Comparison of ENCODE assay signal across 1 cellular context in the genomic region with DNA sequence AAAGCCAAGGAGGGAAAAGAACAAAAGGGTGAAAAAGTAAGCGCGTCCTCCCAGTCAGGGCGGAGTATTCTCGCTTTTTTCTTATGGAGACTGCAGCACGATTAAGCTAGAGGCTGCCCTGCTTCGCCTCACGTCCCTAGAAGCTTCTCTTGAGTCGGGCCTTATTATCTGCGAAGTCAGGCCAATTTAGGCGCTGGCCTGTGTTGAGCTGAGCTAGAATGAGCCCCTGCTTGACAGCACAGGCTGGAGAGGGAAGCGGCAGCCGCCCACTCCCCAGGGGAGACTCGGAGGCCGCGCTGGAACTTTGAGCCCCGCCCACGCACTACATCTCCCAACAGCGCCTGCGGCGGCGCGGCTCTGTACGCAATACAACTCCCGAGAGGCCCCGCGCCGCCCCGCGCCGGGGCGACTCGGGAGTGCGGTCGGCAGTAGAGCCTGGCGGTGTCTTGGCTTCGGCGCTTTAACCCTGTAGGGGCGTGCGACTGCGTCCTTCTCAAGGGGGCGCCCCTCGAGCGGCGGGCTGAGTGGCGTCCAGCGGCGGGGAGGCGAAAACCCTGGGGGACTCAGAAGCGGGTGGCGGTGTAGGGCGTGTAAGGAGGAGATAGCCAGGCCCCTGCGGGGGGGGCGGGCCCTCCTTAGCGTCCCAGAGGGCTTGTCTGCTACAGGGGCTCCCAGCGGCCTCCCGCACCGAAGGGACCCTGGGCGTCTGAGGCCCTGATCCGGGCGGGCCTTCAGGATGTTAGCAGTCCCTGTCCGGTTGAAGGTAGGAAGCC.
TF ChIP-seq lines count a peak whose summit lies in the region.

No MANE protein-coding gene starts in this region.

TF ChIP-seq in HepG2, 621 proteins besides CTCF, POLR2A, EP300 and RAD21 (continues in another document):
- peak; percentile 69; the same call in 1 of the 2 replicates for TF ChIP-seq KLF11 (CRISPR knock-in tag; IDR thresholded peaks at IDR 0.05)
- TF ChIP-seq NONO (IDR thresholded peaks at IDR 0.05), result no peak
- TF ChIP-seq NONO (CRISPR knock-in tag; conservative IDR thresholded peaks at IDR 0.05), result peak; percentile 83
- TF ChIP-seq ZNF3 (CRISPR knock-in tag; IDR thresholded peaks at IDR 0.05), result no peak
- no peak; the same call in 1 of the 2 replicates for TF ChIP-seq ZNF776 (CRISPR knock-in tag; IDR thresholded peaks at IDR 0.05)
- 0 out of 2 replicates have a peak, but pooled peaks have one; percentile 77 for TF ChIP-seq ZNF737 (CRISPR knock-in tag; IDR thresholded peaks at IDR 0.05; ENCODE audit: borderline replicate concordance)
- TF ChIP-seq, protein P1, sequence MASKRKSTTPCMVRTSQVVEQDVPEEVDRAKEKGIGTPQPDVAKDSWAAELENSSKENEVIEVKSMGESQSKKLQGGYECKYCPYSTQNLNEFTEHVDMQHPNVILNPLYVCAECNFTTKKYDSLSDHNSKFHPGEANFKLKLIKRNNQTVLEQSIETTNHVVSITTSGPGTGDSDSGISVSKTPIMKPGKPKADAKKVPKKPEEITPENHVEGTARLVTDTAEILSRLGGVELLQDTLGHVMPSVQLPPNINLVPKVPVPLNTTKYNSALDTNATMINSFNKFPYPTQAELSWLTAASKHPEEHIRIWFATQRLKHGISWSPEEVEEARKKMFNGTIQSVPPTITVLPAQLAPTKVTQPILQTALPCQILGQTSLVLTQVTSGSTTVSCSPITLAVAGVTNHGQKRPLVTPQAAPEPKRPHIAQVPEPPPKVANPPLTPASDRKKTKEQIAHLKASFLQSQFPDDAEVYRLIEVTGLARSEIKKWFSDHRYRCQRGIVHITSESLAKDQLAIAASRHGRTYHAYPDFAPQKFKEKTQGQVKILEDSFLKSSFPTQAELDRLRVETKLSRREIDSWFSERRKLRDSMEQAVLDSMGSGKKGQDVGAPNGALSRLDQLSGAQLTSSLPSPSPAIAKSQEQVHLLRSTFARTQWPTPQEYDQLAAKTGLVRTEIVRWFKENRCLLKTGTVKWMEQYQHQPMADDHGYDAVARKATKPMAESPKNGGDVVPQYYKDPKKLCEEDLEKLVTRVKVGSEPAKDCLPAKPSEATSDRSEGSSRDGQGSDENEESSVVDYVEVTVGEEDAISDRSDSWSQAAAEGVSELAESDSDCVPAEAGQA (IDR thresholded peaks at IDR 0.05; ENCODE audit: low read depth), result peak; percentile 22; the same call in 1 of the 2 replicates
- TF ChIP-seq, protein P1 (CRISPR knock-in tag; IDR thresholded peaks at IDR 0.05; ENCODE audit: borderline replicate concordance), result no peak; the same call in 1 of the 2 replicates
- 0 out of 2 replicates have a peak, but pooled peaks have one; percentile 36 for TF ChIP-seq ZNF891 (CRISPR knock-in tag; IDR thresholded peaks at IDR 0.05)
- TF ChIP-seq, protein P2, sequence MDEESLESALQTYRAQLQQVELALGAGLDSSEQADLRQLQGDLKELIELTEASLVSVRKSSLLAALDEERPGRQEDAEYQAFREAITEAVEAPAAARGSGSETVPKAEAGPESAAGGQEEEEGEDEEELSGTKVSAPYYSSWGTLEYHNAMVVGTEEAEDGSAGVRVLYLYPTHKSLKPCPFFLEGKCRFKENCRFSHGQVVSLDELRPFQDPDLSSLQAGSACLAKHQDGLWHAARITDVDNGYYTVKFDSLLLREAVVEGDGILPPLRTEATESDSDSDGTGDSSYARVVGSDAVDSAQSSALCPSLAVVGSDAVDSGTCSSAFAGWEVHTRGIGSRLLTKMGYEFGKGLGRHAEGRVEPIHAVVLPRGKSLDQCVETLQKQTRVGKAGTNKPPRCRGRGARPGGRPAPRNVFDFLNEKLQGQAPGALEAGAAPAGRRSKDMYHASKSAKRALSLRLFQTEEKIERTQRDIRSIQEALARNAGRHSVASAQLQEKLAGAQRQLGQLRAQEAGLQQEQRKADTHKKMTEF (CRISPR knock-in tag; IDR thresholded peaks at IDR 0.05), result peak; percentile 75
- TF ChIP-seq ZNF543 (CRISPR knock-in tag; IDR thresholded peaks at IDR 0.05), result peak; percentile 62
- TF ChIP-seq, protein P3, sequence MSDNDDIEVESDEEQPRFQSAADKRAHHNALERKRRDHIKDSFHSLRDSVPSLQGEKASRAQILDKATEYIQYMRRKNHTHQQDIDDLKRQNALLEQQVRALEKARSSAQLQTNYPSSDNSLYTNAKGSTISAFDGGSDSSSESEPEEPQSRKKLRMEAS (IDR thresholded peaks at IDR 0.05), result peak; percentile 44; the same call in 1 of the 2 replicates
- TF ChIP-seq ZNF557 (CRISPR knock-in tag; IDR thresholded peaks at IDR 0.05), result 0 out of 2 replicates have a peak, but pooled peaks have one; percentile 17
- no peak for TF ChIP-seq SMARCE1 (IDR thresholded peaks at IDR 0.05; ENCODE audit: borderline replicate concordance)
- TF ChIP-seq TOE1 (CRISPR knock-in tag; IDR thresholded peaks at IDR 0.05), result 0 out of 2 replicates have a peak, but pooled peaks have one; percentile 24
- TF ChIP-seq LCORL (IDR thresholded peaks at IDR 0.05), result no peak
- TF ChIP-seq LCORL (CRISPR knock-in tag; IDR thresholded peaks at IDR 0.05), result peak; percentile 9; the same call in 1 of the 2 replicates
- TF ChIP-seq ISL2 (CRISPR knock-in tag; IDR thresholded peaks at IDR 0.05), result peak; percentile 34; the same call in 1 of the 2 replicates
- no peak for TF ChIP-seq BRD4 (CRISPR knock-in tag; IDR thresholded peaks at IDR 0.05)
- 0 out of 2 replicates have a peak, but pooled peaks have one; percentile 25 for TF ChIP-seq ZNF563 (CRISPR knock-in tag; IDR thresholded peaks at IDR 0.05)
- no peak for TF ChIP-seq ESRRA (CRISPR knock-in tag; IDR thresholded peaks at IDR 0.05; ENCODE audit: low read depth)
- TF ChIP-seq, protein P4, sequence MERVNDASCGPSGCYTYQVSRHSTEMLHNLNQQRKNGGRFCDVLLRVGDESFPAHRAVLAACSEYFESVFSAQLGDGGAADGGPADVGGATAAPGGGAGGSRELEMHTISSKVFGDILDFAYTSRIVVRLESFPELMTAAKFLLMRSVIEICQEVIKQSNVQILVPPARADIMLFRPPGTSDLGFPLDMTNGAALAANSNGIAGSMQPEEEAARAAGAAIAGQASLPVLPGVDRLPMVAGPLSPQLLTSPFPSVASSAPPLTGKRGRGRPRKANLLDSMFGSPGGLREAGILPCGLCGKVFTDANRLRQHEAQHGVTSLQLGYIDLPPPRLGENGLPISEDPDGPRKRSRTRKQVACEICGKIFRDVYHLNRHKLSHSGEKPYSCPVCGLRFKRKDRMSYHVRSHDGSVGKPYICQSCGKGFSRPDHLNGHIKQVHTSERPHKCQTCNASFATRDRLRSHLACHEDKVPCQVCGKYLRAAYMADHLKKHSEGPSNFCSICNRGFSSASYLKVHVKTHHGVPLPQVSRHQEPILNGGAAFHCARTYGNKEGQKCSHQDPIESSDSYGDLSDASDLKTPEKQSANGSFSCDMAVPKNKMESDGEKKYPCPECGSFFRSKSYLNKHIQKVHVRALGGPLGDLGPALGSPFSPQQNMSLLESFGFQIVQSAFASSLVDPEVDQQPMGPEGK (CRISPR knock-in tag; IDR thresholded peaks at IDR 0.05), result peak; percentile 81
- 0 out of 2 replicates have a peak, but pooled peaks have one; percentile 9 for TF ChIP-seq POLR2AphosphoS2 (IDR thresholded peaks at IDR 0.05; ENCODE audit: low read depth, low read length)
- peak; percentile 53; the same call in 1 of the 2 replicates for TF ChIP-seq ZNF232 (CRISPR knock-in tag; IDR thresholded peaks at IDR 0.05; ENCODE audit: borderline replicate concordance)
- TF ChIP-seq, protein P5, sequence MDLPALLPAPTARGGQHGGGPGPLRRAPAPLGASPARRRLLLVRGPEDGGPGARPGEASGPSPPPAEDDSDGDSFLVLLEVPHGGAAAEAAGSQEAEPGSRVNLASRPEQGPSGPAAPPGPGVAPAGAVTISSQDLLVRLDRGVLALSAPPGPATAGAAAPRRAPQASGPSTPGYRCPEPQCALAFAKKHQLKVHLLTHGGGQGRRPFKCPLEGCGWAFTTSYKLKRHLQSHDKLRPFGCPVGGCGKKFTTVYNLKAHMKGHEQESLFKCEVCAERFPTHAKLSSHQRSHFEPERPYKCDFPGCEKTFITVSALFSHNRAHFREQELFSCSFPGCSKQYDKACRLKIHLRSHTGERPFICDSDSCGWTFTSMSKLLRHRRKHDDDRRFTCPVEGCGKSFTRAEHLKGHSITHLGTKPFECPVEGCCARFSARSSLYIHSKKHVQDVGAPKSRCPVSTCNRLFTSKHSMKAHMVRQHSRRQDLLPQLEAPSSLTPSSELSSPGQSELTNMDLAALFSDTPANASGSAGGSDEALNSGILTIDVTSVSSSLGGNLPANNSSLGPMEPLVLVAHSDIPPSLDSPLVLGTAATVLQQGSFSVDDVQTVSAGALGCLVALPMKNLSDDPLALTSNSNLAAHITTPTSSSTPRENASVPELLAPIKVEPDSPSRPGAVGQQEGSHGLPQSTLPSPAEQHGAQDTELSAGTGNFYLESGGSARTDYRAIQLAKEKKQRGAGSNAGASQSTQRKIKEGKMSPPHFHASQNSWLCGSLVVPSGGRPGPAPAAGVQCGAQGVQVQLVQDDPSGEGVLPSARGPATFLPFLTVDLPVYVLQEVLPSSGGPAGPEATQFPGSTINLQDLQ (CRISPR knock-in tag; IDR thresholded peaks at IDR 0.05), result peak; percentile 93
- peak; percentile 90 for TF ChIP-seq PHF8 (CRISPR knock-in tag; IDR thresholded peaks at IDR 0.05)
- peak; percentile 22; the same call in 1 of the 2 replicates for TF ChIP-seq ZNF572 (CRISPR knock-in tag; IDR thresholded peaks at IDR 0.05)
- peak; percentile 14; the same call in 1 of the 2 replicates for TF ChIP-seq ELF3 (CRISPR knock-in tag; IDR thresholded peaks at IDR 0.05)
- TF ChIP-seq JUN (CRISPR knock-in tag; IDR thresholded peaks at IDR 0.05), result peak; percentile 27; the same call in 1 of the 2 replicates
- peak; percentile 32; the same call in 1 of the 2 replicates for TF ChIP-seq SNAPC2 (CRISPR knock-in tag; IDR thresholded peaks at IDR 0.05)
- peak; percentile 24; the same call in 1 of the 2 replicates for TF ChIP-seq NRL (CRISPR knock-in tag; IDR thresholded peaks at IDR 0.05; ENCODE audit: borderline replicate concordance)
- TF ChIP-seq FOSL2 (CRISPR knock-in tag; IDR thresholded peaks at IDR 0.05), result peak; percentile 6; the same call in 1 of the 2 replicates
- TF ChIP-seq REXO4 (CRISPR knock-in tag; IDR thresholded peaks at IDR 0.05; ENCODE audit: borderline replicate concordance), result peak; percentile 60; the same call in 1 of the 2 replicates
- peak; percentile 92 for TF ChIP-seq TAF1 (CRISPR knock-in tag; IDR thresholded peaks at IDR 0.05)
- peak; percentile 88; the same call in 1 of the 2 replicates for TF ChIP-seq ZFP36L1 (CRISPR knock-in tag; IDR thresholded peaks at IDR 0.05)
- no peak for TF ChIP-seq GATAD2A (CRISPR knock-in tag; IDR thresholded peaks at IDR 0.05)
- peak; percentile 84 for TF ChIP-seq CEBPB (IDR thresholded peaks at IDR 0.05; ENCODE audit: borderline replicate concordance, low read depth, low read length)
- TF ChIP-seq CHD4 (IDR thresholded peaks at IDR 0.05; ENCODE audit: borderline replicate concordance, low read length), result peak; percentile 42; the same call in 1 of the 2 replicates
- no peak for TF ChIP-seq MXD4 (CRISPR knock-in tag; IDR thresholded peaks at IDR 0.05)
